ENCODE assay signal across 13 cellular contexts in the genomic region with DNA sequence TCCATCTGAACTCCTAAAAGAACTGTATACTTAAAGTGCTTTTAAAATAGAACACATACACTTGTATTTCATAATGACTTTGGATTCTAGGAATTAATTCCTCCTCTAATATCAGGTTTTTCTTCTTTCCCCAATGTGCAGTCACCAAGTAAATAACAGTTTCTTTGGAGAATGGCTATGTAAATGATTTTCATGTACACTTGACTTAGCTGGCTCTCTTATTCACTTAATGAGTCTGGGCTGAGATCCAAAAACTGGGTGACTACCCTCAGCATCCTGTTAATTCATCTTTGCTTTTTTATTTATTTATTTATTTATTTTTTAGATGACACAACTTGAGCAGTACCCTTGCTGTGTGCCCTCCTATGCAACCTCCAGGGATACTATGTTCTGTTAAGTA.
DNase-seq lines count a peak whose midpoint lies in the region; TF ChIP-seq lines count a peak whose summit lies in the region.
"Had no signal": no experiment of that assay in that cellular context is flagged by ENCODE, and none has a peak within 500 bp of the region (broad histone marks: within the 10 kb centered on the region; RNA-seq: fewer than 3 reads in every experiment).

No MANE protein-coding gene starts in this region.

- TF ChIP-seq EP300 in transverse colon (IDR thresholded peaks at IDR 0.05; ENCODE audit: low read depth) = no peak

- no peak overlapping the region for H3K4me3 ChIP-seq in MG63
- no peak overlapping the region for H3K4me3 ChIP-seq in transverse colon
- H3K4me3 ChIP-seq: adrenal gland had no signal

- H3K36me3 ChIP-seq in MG63 (no peaks in the 10 kb centered on the region), transverse colon (no peaks in the 10 kb centered on the region)
- H3K36me3 ChIP-seq: adrenal gland had no signal

- no peak overlapping the region for H3K27ac ChIP-seq in transverse colon
- H3K27ac ChIP-seq: adrenal gland had no signal

- TF ChIP-seq CTCF in transverse colon (IDR thresholded peaks at IDR 0.05) = no peak

- DNase-seq in EL (peak; percentile 68), NCI-H1417 treated with DMSO at 0.1 percent for 48 hours (lab: John Stamatoyannopoulos, UW) (peak; percentile 74), RPMI7951 (ENCODE audit: low read depth) (peak; percentile 6), kidney glomerular epithelial cell (lab: John Stamatoyannopoulos, UW) (peak; percentile 28), GM03348 (ENCODE audit: low spot score) (no peak), MG63 (no peak), transverse colon (no peak)
- no peak for DNase-seq in stimulated activated CD4-positive, alpha-beta T cell treated with anti-CD3 and anti-CD28 coated beads, Interleukin-4, amount 100 ng/mL, for 24 hours
- DNase-seq: activated CD4-positive, CD25-positive, alpha-beta regulatory T cell; adrenal gland; glutamatergic neuron; NCI-H526 treated with DMSO at 0.1 percent for 48 hours; nephron progenitor cell had no signal

- in situ Hi-C loops in transverse colon (cut with MboI; ENCODE audit: low pct_ligation_motif_present in 1 of 4, low pct_unique_long_range_greater_than_20kb in 1 of 4, low sequenced_read_pairs in 3 of 4) = no loop called here

- no peaks in the 10 kb centered on the region for H3K27me3 ChIP-seq in MG63
- no peaks in the 10 kb centered on the region for H3K27me3 ChIP-seq in transverse colon
- H3K27me3 ChIP-seq: adrenal gland had no signal

- no peaks in the 10 kb centered on the region for H3K4me1 ChIP-seq in transverse colon
- H3K4me1 ChIP-seq: adrenal gland had no signal

- H3K9me3 ChIP-seq in MG63 (no peaks in the 10 kb centered on the region), transverse colon (no peaks in the 10 kb centered on the region)
- H3K9me3 ChIP-seq: adrenal gland had no signal

- intact Hi-C loops in transverse colon (cut with DNase I; ENCODE audit: low total_unique reads) = no loop called here

- no peak for TF ChIP-seq POLR2A in transverse colon (IDR thresholded peaks at IDR 0.05)

Comparison
In these comparisons a context has a peak if more than half of its experiments do, and no peak if none do; other contexts are left out.
1. DNase-seq: peak in EL (single experiment), NCI-H1417 treated with DMSO at 0.1 percent for 48 hours (single experiment), RPMI7951 (single experiment) and kidney glomerular epithelial cell (single experiment); none in GM03348 (single experiment), stimulated activated CD4-positive, alpha-beta T cell treated with anti-CD3 and anti-CD28 coated beads, Interleukin-4, amount 100 ng/mL, for 24 hours (single experiment), MG63 (single experiment) and transverse colon (single experiment).